10 cellular contexts compared by ENCODE assay signal in the genomic region with DNA sequence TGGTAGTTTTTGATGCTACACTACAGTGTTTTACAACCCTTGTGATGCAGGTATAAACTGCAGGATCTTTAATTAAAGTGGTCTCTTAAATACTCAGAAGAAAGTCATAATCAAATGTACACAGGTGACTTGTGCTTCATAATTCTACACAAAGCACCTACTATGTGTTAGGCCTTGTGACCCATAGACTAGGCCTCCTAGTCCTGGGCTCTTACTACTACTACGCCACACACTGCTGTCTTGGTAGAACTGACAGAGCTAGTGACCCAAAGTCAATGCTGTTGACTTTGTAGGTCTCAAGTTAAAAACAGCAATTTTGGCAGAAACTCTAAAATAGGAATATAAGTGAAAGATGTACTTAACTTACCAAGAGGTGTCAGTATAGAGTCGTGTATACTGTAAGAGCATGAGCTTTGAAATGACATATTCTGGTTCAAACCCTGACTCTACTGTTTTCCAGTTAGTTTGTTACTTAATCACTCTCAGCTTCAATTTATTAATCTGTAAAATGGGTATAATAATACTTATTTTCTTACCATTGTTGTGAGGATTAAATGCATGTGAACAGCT. TPM values are rescaled to one million over a fixed set of nuclear protein-coding genes. Genes with fewer than 3 reads are reported as not detected.
DNase-seq lines count a peak whose midpoint lies in the region; ATAC-seq and TF ChIP-seq lines count a peak whose summit lies in the region.
"Had no signal": no experiment of that assay in that cellular context is flagged by ENCODE, and none has a peak within 500 bp of the region (broad histone marks: within the 10 kb centered on the region; RNA-seq: fewer than 3 reads in every experiment).

No MANE protein-coding gene starts in this region.

- H3K36me3 ChIP-seq in brain microvascular endothelial cell (replicated peaks): no peaks in the 10 kb centered on the region
- H3K36me3 ChIP-seq: upper lobe of right lung had no signal

- no peaks in the 10 kb centered on the region for H3K27me3 ChIP-seq in brain microvascular endothelial cell (replicated peaks)
- H3K27me3 ChIP-seq: upper lobe of right lung had no signal

- in situ Hi-C loops in brain microvascular endothelial cell (cut with HindIII; ENCODE audit: low pct_ligation_motif_present, low sequenced_read_pairs): no loop called here

- no peak overlapping the region for H3K4me3 ChIP-seq in brain microvascular endothelial cell (ENCODE audit: low read depth, low read length)
- H3K4me3 ChIP-seq: upper lobe of right lung had no signal

- TF ChIP-seq CTCF in brain microvascular endothelial cell (IDR thresholded peaks at IDR 0.05; ENCODE audit: low read depth, low read length, missing control alignments): peak; percentile 6

- peak; percentile 14 for DNase-seq in NCI-H2227 (lab: John Stamatoyannopoulos, UW; ENCODE audit: unreplicated experiment)
- DNase-seq in NCI-H2227 treated with DMSO at 0.1 percent for 48 hours (lab: John Stamatoyannopoulos, UW): no peak
- peak; percentile 57 for DNase-seq in NAMALWA (ENCODE audit: low spot score)
- DNase-seq in brain microvascular endothelial cell: no peak
- peak; percentile 50 for DNase-seq in renal cortical epithelial cell (ENCODE audit: low read depth)
- no peak for DNase-seq in NCI-H128 (lab: John Stamatoyannopoulos, UW; ENCODE audit: unreplicated experiment)
- no peak for DNase-seq in NCI-H2029 (lab: John Stamatoyannopoulos, UW)
- DNase-seq: aorta, upper lobe of right lung had no signal

- no peak for ATAC-seq in HG02852 (IDR thresholded peaks at IDR 0.05; ENCODE audit: unreplicated experiment)
- ATAC-seq: upper lobe of right lung had no signal

- H3K27ac ChIP-seq in brain microvascular endothelial cell: no peak overlapping the region
- H3K27ac ChIP-seq: upper lobe of right lung had no signal

RNA-seq across cellular contexts. Expression of a gene that starts 48.6 kb away (rescaled TPM):
- total RNA-seq in renal cortical epithelial cell: 52.3 and 58.3 TPM in 2 replicates

Comparison
In these comparisons a context has a peak if more than half of its experiments do, and no peak if none do; other contexts are left out.
1. DNase-seq: peak in NCI-H2227 (single experiment), NAMALWA (single experiment) and renal cortical epithelial cell (single experiment); none in NCI-H2227 treated with DMSO at 0.1 percent for 48 hours (single experiment), brain microvascular endothelial cell (single experiment), NCI-H128 (single experiment) and NCI-H2029 (single experiment).